In genomic region chr17:9256361-9256943, GRCh38 we compare ENCODE assay signal across 13 cellular contexts.
DNase-seq lines count a peak whose midpoint lies in the region; ATAC-seq and TF ChIP-seq lines count a peak whose summit lies in the region.
"Had no signal": no experiment of that assay in that cellular context is flagged by ENCODE, and none has a peak within 500 bp of the region (broad histone marks: within the 10 kb centered on the region; RNA-seq: fewer than 3 reads in every experiment).

No MANE protein-coding gene starts in this region.

- peaks cover 10 to 27% of the 10 kb centered on the region in 2 donors for H3K36me3 Mint-ChIP-seq in stimulated activated naive B cell treated with anti-CD40 and anti-IgM and Interleukin-4, amounts not matched to agents 10 μg/mL and 1 μg/mL and 100 μg/mL, for 72 hours
- no peaks in the 10 kb centered on the region for H3K36me3 Mint-ChIP-seq in activated CD4-positive, alpha-beta memory T cell treated with anti-CD3 and anti-CD28 coated beads for 36 hours

- peaks cover 26 to 48% of the 10 kb centered on the region in 2 donors for H3K4me1 Mint-ChIP-seq in stimulated activated naive B cell treated with anti-CD40 and anti-IgM and Interleukin-4, amounts not matched to agents 10 μg/mL and 1 μg/mL and 100 μg/mL, for 72 hours
- H3K4me1 Mint-ChIP-seq in activated CD4-positive, alpha-beta memory T cell treated with anti-CD3 and anti-CD28 coated beads for 36 hours (ENCODE audit: low read depth), result peaks cover 22% of the 10 kb centered on the region

- H3K4me3 Mint-ChIP-seq in stimulated activated naive B cell treated with anti-CD40 and anti-IgM and Interleukin-4, amounts not matched to agents 10 μg/mL and 1 μg/mL and 100 μg/mL, for 72 hours, result peak overlapping the region in 1 of 2 donors; percentile 45
- no peak overlapping the region for H3K4me3 Mint-ChIP-seq in activated CD4-positive, alpha-beta memory T cell treated with anti-CD3 and anti-CD28 coated beads for 36 hours
- H3K4me3 Mint-ChIP-seq: activated CD4-positive, alpha-beta memory T cell treated with anti-CD3 and anti-CD28 coated beads, Interleukin-2, amount 10 ng/mL, durations not matched to agents 7 days and 5 days; immature natural killer cell had no signal

- peak overlapping the region; percentile 27 for H3K27ac Mint-ChIP-seq in stimulated activated naive B cell treated with anti-CD40 and anti-IgM and Interleukin-4, amounts not matched to agents 10 μg/mL and 1 μg/mL and 100 μg/mL, for 72 hours
- no peak overlapping the region for H3K27ac Mint-ChIP-seq in activated CD4-positive, alpha-beta memory T cell treated with anti-CD3 and anti-CD28 coated beads for 36 hours
- H3K27ac Mint-ChIP-seq: activated CD4-positive, alpha-beta memory T cell treated with anti-CD3 and anti-CD28 coated beads, Interleukin-2, amount 10 ng/mL, durations not matched to agents 7 days and 5 days; activated T-helper 2 cell treated with anti-CD3 and anti-CD28 coated beads, Interferon-gamma antibody, Interleukin-2, Interleukin-4, amounts not matched to agents 10 μg/mL and 5 μg/mL and 100 μg/mL, durations not matched to agents 14 hours and 24 hours and 36 hours; immature natural killer cell had no signal

- intact Hi-C loops in activated CD4-positive, alpha-beta memory T cell treated with anti-CD3 and anti-CD28 coated beads for 36 hours (cut with micrococcal nuclease), result no loop called here

- TF ChIP-seq CTCF in GM12872 (IDR thresholded peaks at IDR 0.05; ENCODE audit: insufficient read depth, low read depth, low read length), result 0 out of 3 replicates have a peak, but pooled peaks have one; percentile 17

- H3K9me3 Mint-ChIP-seq in stimulated activated naive B cell treated with anti-CD40 and anti-IgM and Interleukin-4, amounts not matched to agents 10 μg/mL and 1 μg/mL and 100 μg/mL, for 72 hours, result no peaks in the 10 kb centered on the region
- no peaks in the 10 kb centered on the region for H3K9me3 Mint-ChIP-seq in activated CD4-positive, alpha-beta memory T cell treated with anti-CD3 and anti-CD28 coated beads for 36 hours
- H3K9me3 Mint-ChIP-seq: activated CD4-positive, alpha-beta memory T cell treated with anti-CD3 and anti-CD28 coated beads, Interleukin-2, amount 10 ng/mL, durations not matched to agents 7 days and 5 days; activated T-helper 2 cell treated with anti-CD3 and anti-CD28 coated beads, Interferon-gamma antibody, Interleukin-2, Interleukin-4, amounts not matched to agents 10 μg/mL and 5 μg/mL and 100 μg/mL, durations not matched to agents 14 hours and 24 hours and 36 hours; immature natural killer cell had no signal

- DNase-seq in Kasumi-1 (lab: John Stamatoyannopoulos, UW), result peak; percentile 24 to 58
- peak; percentile 24 for DNase-seq in UCSD-AML1 (lab: John Stamatoyannopoulos, UW; ENCODE audit: unreplicated experiment)
- no peak for DNase-seq in stimulated activated naive B cell treated with anti-CD40 and anti-IgM and Interleukin-4, amounts not matched to agents 10 μg/mL and 1 μg/mL and 100 μg/mL, for 72 hours
- no peak for DNase-seq in DMS153 (lab: John Stamatoyannopoulos, UW)
- no peak for DNase-seq in NCI-H345 treated with DMSO at 0.1 percent for 48 hours (lab: John Stamatoyannopoulos, UW; ENCODE audit: unreplicated experiment)
- DNase-seq in activated CD4-positive, alpha-beta memory T cell treated with anti-CD3 and anti-CD28 coated beads for 36 hours, result no peak
- DNase-seq: activated CD4-positive, alpha-beta memory T cell treated with anti-CD3 and anti-CD28 coated beads, Interleukin-2, amount 10 ng/mL, durations not matched to agents 7 days and 5 days; anterior cingulate cortex; glutamatergic neuron; HCEC 1CT; immature natural killer cell had no signal

- POLR2A ChIA-PET in activated CD4-positive, alpha-beta memory T cell treated with anti-CD3 and anti-CD28 coated beads for 36 hours (lab: Charles Lee), result no interaction called here

- H3K27me3 Mint-ChIP-seq in stimulated activated naive B cell treated with anti-CD40 and anti-IgM and Interleukin-4, amounts not matched to agents 10 μg/mL and 1 μg/mL and 100 μg/mL, for 72 hours, result no peaks in the 10 kb centered on the region
- no peaks in the 10 kb centered on the region for H3K27me3 Mint-ChIP-seq in activated CD4-positive, alpha-beta memory T cell treated with anti-CD3 and anti-CD28 coated beads for 36 hours
- H3K27me3 Mint-ChIP-seq: activated CD4-positive, alpha-beta memory T cell treated with anti-CD3 and anti-CD28 coated beads, Interleukin-2, amount 10 ng/mL, durations not matched to agents 7 days and 5 days had no signal

- CTCF ChIA-PET in activated CD4-positive, alpha-beta memory T cell treated with anti-CD3 and anti-CD28 coated beads for 36 hours (lab: Charles Lee), result interaction anchor here (1.3 kb wide), 1 partner anchor 36 kb away, joined by 3 read pairs; no protein-coding TSS in a partner anchor

- peak; percentile 82 to 85 for ATAC-seq in stimulated activated naive B cell treated with anti-CD40 and anti-IgM and Interleukin-4, amounts not matched to agents 10 μg/mL and 1 μg/mL and 100 μg/mL, for 72 hours (replicated peaks)

Comparison
In these comparisons a context has a peak if more than half of its experiments do, and no peak if none do; other contexts are left out.
1. DNase-seq: peak in Kasumi-1 (2 of 2) and UCSD-AML1 (single experiment); none in stimulated activated naive B cell treated with anti-CD40 and anti-IgM and Interleukin-4, amounts not matched to agents 10 μg/mL and 1 μg/mL and 100 μg/mL, for 72 hours (single experiment), DMS153 (single experiment), NCI-H345 treated with DMSO at 0.1 percent for 48 hours (single experiment) and activated CD4-positive, alpha-beta memory T cell treated with anti-CD3 and anti-CD28 coated beads for 36 hours (single experiment).